ENCODE assay signal across 34 cellular contexts in the genomic region with DNA sequence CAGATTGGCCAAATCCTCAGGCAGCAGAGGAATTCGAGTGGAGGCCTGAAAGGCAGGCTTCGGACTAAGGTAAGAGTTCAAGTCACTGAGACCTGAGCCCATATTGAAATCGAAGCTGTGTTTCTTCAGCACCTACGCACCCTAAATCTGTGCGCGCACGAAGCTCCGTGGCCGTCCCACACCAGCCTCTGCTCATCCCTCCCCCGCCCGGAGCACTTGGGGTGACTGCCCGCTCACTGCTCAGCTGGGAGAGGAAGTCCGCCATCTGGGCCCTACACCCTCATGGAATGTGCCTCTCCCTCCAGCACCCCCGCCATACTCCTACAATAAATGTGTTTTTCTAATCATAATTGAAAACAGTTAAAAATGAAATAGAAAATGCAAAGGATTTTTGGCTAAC.
"Had no signal": no experiment of that assay in that cellular context is flagged by ENCODE, and none has a peak within 500 bp of the region (broad histone marks: within the 10 kb centered on the region; RNA-seq: fewer than 3 reads in every experiment).

No MANE protein-coding gene starts in this region.

- H3K27me3 ChIP-seq: adrenal gland, body of pancreas, brain microvascular endothelial cell, breast epithelium had no signal

- H3K9me3 Mint-ChIP-seq: activated CD4-positive, alpha-beta T cell treated with anti-CD3 and anti-CD28 coated beads, Interleukin-2, amount 10 ng/mL, durations not matched to agents 7 days and 5 days; activated naive CD4-positive, alpha-beta T cell treated with anti-CD3 and anti-CD28 coated beads for 36 hours; activated naive CD8-positive, alpha-beta T cell treated with anti-CD3 and anti-CD28 coated beads for 36 hours; activated T-cell treated with anti-CD3 and anti-CD28 coated beads, Interleukin-2, amount 50 U/mL, for 24 hours had no signal

- H3K4me1 ChIP-seq: adrenal gland, body of pancreas, breast epithelium had no signal

- H3K4me3 ChIP-seq: adrenal gland, body of pancreas had no signal

- H3K27me3 Mint-ChIP-seq: activated CD4-positive, alpha-beta memory T cell treated with anti-CD3 and anti-CD28 coated beads, Interleukin-2, amount 10 ng/mL, durations not matched to agents 7 days and 5 days; activated CD4-positive, alpha-beta T cell treated with anti-CD3 and anti-CD28 coated beads, Interleukin-2, amount 10 ng/mL, durations not matched to agents 7 days and 5 days; activated CD8-positive, alpha-beta memory T cell treated with anti-CD3 and anti-CD28 coated beads, Interleukin-2, amount 10 ng/mL, durations not matched to agents 7 days and 5 days; activated naive CD8-positive, alpha-beta T cell treated with anti-CD3 and anti-CD28 coated beads for 36 hours; activated T-cell treated with anti-CD3 and anti-CD28 coated beads, Interleukin-2, amount 50 U/mL, for 24 hours had no signal

- H3K27ac Mint-ChIP-seq: activated CD4-positive, alpha-beta memory T cell treated with anti-CD3 and anti-CD28 coated beads, Interleukin-2, amount 10 ng/mL, durations not matched to agents 7 days and 5 days; activated CD4-positive, alpha-beta T cell treated with anti-CD3 and anti-CD28 coated beads for 36 hours; activated CD4-positive, alpha-beta T cell treated with anti-CD3 and anti-CD28 coated beads, Interleukin-2, amount 10 ng/mL, durations not matched to agents 7 days and 5 days; activated CD8-positive, alpha-beta memory T cell treated with anti-CD3 and anti-CD28 coated beads, Interleukin-2, amount 10 ng/mL, durations not matched to agents 7 days and 5 days; activated CD8-positive, alpha-beta T cell treated with anti-CD3 and anti-CD28 coated beads, Interleukin-2, amount 10 ng/mL, durations not matched to agents 7 days and 5 days; activated naive CD4-positive, alpha-beta T cell treated with anti-CD3 and anti-CD28 coated beads for 36 hours; activated naive CD4-positive, alpha-beta T cell treated with anti-CD3 and anti-CD28 coated beads, Interleukin-2, amount 50 U/mL, for 72 hours; activated naive CD8-positive, alpha-beta T cell treated with anti-CD3 and anti-CD28 coated beads for 36 hours; activated T-cell treated with anti-CD3 and anti-CD28 coated beads, Interleukin-2, amount 50 U/mL, for 24 hours; T-helper 1 cell treated with Interleukin-12 subunit alpha and Interleukin-12 subunit beta and Interleukin-4 antibody, amounts not matched to agents 30 μg/mL and 1 μg/mL, for 36 hours; T-helper 2 cell treated with Interferon-gamma antibody and Interleukin-4, amounts not matched to agents 5 μg/mL and 100 μg/mL, for 36 hours; WTC11 had no signal

- H3K9me3 ChIP-seq: adrenal gland, body of pancreas, breast epithelium had no signal

- H3K36me3 Mint-ChIP-seq: activated CD8-positive, alpha-beta memory T cell treated with anti-CD3 and anti-CD28 coated beads, Interleukin-2, amount 10 ng/mL, durations not matched to agents 7 days and 5 days; activated naive CD4-positive, alpha-beta T cell treated with anti-CD3 and anti-CD28 coated beads, Interleukin-2, amount 50 U/mL, for 72 hours; activated naive CD8-positive, alpha-beta T cell treated with anti-CD3 and anti-CD28 coated beads for 36 hours had no signal

- H3K4me1 Mint-ChIP-seq: activated CD4-positive, alpha-beta memory T cell treated with anti-CD3 and anti-CD28 coated beads, Interleukin-2, amount 10 ng/mL, durations not matched to agents 7 days and 5 days; activated CD4-positive, alpha-beta T cell treated with anti-CD3 and anti-CD28 coated beads for 36 hours; activated CD4-positive, alpha-beta T cell treated with anti-CD3 and anti-CD28 coated beads, Interleukin-2, amount 10 ng/mL, durations not matched to agents 7 days and 5 days; activated CD8-positive, alpha-beta memory T cell treated with anti-CD3 and anti-CD28 coated beads, Interleukin-2, amount 10 ng/mL, durations not matched to agents 7 days and 5 days; activated naive CD8-positive, alpha-beta T cell treated with anti-CD3 and anti-CD28 coated beads for 36 hours had no signal

- ATAC-seq: activated CD4-positive, alpha-beta T cell treated with anti-CD3 and anti-CD28 coated beads for 36 hours; activated CD8-positive, alpha-beta memory T cell treated with anti-CD3 and anti-CD28 coated beads, Interleukin-2, amount 10 ng/mL, durations not matched to agents 7 days and 5 days; activated CD8-positive, alpha-beta T cell treated with anti-CD3 and anti-CD28 coated beads, Interleukin-2, amount 10 ng/mL, durations not matched to agents 7 days and 5 days; activated naive CD4-positive, alpha-beta T cell treated with anti-CD3 and anti-CD28 coated beads, Interleukin-2, amount 50 U/mL, for 72 hours; body of pancreas; WTC11 had no signal

- H3K36me3 ChIP-seq: adrenal gland, brain microvascular endothelial cell, breast epithelium had no signal

- DNase-seq: activated CD4-positive, alpha-beta memory T cell treated with anti-CD3 and anti-CD28 coated beads, Interleukin-2, amount 10 ng/mL, durations not matched to agents 7 days and 5 days; activated CD4-positive, alpha-beta T cell treated with anti-CD3 and anti-CD28 coated beads for 1 hour; activated CD4-positive, alpha-beta T cell treated with anti-CD3 and anti-CD28 coated beads for 36 hours; activated CD4-positive, alpha-beta T cell treated with anti-CD3 and anti-CD28 coated beads for 48 hours; activated CD4-positive, alpha-beta T cell treated with anti-CD3 and anti-CD28 coated beads, Interleukin-2, amount 10 ng/mL, durations not matched to agents 7 days and 5 days; activated CD4-positive, alpha-beta T cell treated with anti-CD3 and anti-CD28 coated beads, Interleukin-2, amount 50 U/mL, for 48 hours; activated CD4-positive, CD25-positive, alpha-beta regulatory T cell; activated CD8-positive, alpha-beta memory T cell treated with anti-CD3 and anti-CD28 coated beads for 24 hours; activated CD8-positive, alpha-beta memory T cell treated with anti-CD3 and anti-CD28 coated beads, Interleukin-2, amount 10 ng/mL, durations not matched to agents 7 days and 5 days; activated CD8-positive, alpha-beta memory T cell treated with anti-CD3 and anti-CD28 coated beads, Interleukin-2, amount 50 U/mL, for 48 hours; activated CD8-positive, alpha-beta T cell treated with anti-CD3 and anti-CD28 coated beads, Interleukin-2, amount 10 ng/mL, durations not matched to agents 7 days and 5 days; activated effector memory CD4-positive, alpha-beta T cell treated with anti-CD3 and anti-CD28 coated beads, Interleukin-2, amount 50 U/mL, for 16 hours; activated gamma-delta T cell treated with Interleukin-2 at 50 U/mL for 16 hours; activated naive CD4-positive, alpha-beta T cell; activated naive CD4-positive, alpha-beta T cell treated with anti-CD3 and anti-CD28 coated beads for 36 hours; activated naive CD4-positive, alpha-beta T cell treated with anti-CD3 and anti-CD28 coated beads, Interleukin-2, amount 50 U/mL, for 16 hours; activated naive CD8-positive, alpha-beta T cell treated with anti-CD3 and anti-CD28 coated beads for 36 hours; activated T-cell treated with anti-CD3 and anti-CD28 coated beads, Interleukin-2, amount 50 U/mL, for 24 hours; activated T-cell treated with anti-CD3 and anti-CD28 coated beads, Interleukin-2, amount 50 U/mL, for 48 hours; adrenal gland; amniotic stem cell; aorta; body of pancreas; brain microvascular endothelial cell; central memory CD4-positive, alpha-beta T cell; T-helper 1 cell; T-helper 2 cell; T-helper 9 cell had no signal

- H3K27ac ChIP-seq: adrenal gland, body of pancreas, brain microvascular endothelial cell, breast epithelium, VCaP had no signal

- H3K4me3 Mint-ChIP-seq: activated CD4-positive, alpha-beta memory T cell treated with anti-CD3 and anti-CD28 coated beads, Interleukin-2, amount 10 ng/mL, durations not matched to agents 7 days and 5 days; activated CD4-positive, alpha-beta T cell treated with anti-CD3 and anti-CD28 coated beads for 36 hours; activated CD4-positive, alpha-beta T cell treated with anti-CD3 and anti-CD28 coated beads, Interleukin-2, amount 10 ng/mL, durations not matched to agents 7 days and 5 days; activated CD8-positive, alpha-beta memory T cell treated with anti-CD3 and anti-CD28 coated beads, Interleukin-2, amount 10 ng/mL, durations not matched to agents 7 days and 5 days; activated CD8-positive, alpha-beta T cell treated with anti-CD3 and anti-CD28 coated beads, Interleukin-2, amount 10 ng/mL, durations not matched to agents 7 days and 5 days; activated naive CD4-positive, alpha-beta T cell treated with anti-CD3 and anti-CD28 coated beads for 36 hours; activated naive CD8-positive, alpha-beta T cell treated with anti-CD3 and anti-CD28 coated beads for 36 hours; activated T-cell treated with anti-CD3 and anti-CD28 coated beads, Interleukin-2, amount 50 U/mL, for 24 hours; T-helper 1 cell treated with Interleukin-12 subunit alpha and Interleukin-12 subunit beta and Interleukin-4 antibody, amounts not matched to agents 30 μg/mL and 1 μg/mL, for 36 hours; T-helper 2 cell treated with Interferon-gamma antibody and Interleukin-4, amounts not matched to agents 5 μg/mL and 100 μg/mL, for 36 hours; WTC11 had no signal
